ENCODE assay signal across 8 cellular contexts in the genomic region with DNA sequence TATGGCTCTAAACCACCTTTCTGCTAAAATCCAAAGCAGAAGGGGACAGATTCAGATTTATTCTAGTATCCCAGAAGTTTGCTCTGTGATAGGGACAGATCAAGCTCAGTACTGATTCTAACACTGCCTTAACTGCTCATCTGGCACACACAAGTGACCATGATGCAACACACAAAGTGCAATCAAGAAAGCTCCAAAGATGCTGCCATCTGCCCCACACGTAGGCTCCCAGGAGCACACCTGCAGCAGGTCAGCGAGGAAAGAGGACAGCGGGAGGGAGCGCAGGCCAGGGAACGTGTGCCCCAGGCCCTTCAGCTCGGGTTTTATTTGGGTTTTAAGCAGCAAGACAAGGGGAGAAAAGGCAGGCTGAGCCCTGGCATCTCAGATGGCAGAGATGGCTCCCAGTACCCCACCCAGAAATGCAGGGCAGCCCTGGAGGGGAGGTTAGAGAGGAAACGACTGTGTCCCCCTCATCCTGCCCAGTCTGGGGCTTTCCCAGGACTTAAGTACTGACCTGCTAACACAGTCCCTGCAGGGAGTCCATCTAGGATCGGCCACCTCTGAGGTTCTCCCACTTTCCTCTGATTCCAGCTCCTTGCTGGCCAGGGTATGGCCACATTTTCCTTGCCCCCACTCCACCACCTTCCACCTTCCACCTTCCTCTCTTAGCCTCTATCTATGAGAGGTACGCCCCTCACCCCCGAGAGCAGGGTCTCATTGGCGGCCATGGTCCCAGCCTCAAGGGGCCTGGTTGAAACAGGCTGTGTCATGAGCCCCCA. TPM values are rescaled to one million over a fixed set of nuclear protein-coding genes. Genes with fewer than 3 reads are reported as not detected.
DNase-seq lines count a peak whose midpoint lies in the region; ATAC-seq and TF ChIP-seq lines count a peak whose summit lies in the region.

No MANE protein-coding gene starts in this region.

- H3K27ac ChIP-seq in iPS-18a (ENCODE audit: low read length), result no peak overlapping the region
- no peak overlapping the region for H3K27ac ChIP-seq in subcutaneous abdominal adipose tissue (ENCODE audit: low read depth, low read length)

- intact Hi-C loops in activated CD8-positive, alpha-beta T cell treated with anti-CD3 and anti-CD28 coated beads for 36 hours (cut with micrococcal nuclease), result loop anchor here (5.0 kb wide), 1 partner anchor 52 kb away; a partner anchor contains a TSS

- CTCF ChIA-PET in activated CD8-positive, alpha-beta T cell treated with anti-CD3 and anti-CD28 coated beads for 36 hours (lab: Charles Lee), result interaction anchor here (1.1 to 2.1 kb wide), 5 partner anchors 10 to 96 kb away, joined by 3 to 8 read pairs (median 4); a partner anchor contains a TSS

- H3K9me3 Mint-ChIP-seq in activated CD8-positive, alpha-beta T cell treated with anti-CD3 and anti-CD28 coated beads for 36 hours, result no peaks in the 10 kb centered on the region

- peaks cover 46% of the 10 kb centered on the region for H3K36me3 Mint-ChIP-seq in activated CD8-positive, alpha-beta T cell treated with anti-CD3 and anti-CD28 coated beads for 36 hours (ENCODE audit: low read depth)

- H3K4me1 ChIP-seq in iPS-18a (ENCODE audit: control insufficient read depth, low read depth, low read length) (peaks cover 14% of the 10 kb centered on the region), subcutaneous abdominal adipose tissue (ENCODE audit: control insufficient read depth in 5 of 5, insufficient read depth in 5 of 5, low read length in 5 of 5) (peaks cover 7 to 51% (median 46%) of the 10 kb centered on the region in 5 donors)

- H3K27me3 ChIP-seq in iPS-18a (ENCODE audit: control insufficient read depth, insufficient read depth, low read length) (no peaks in the 10 kb centered on the region), subcutaneous abdominal adipose tissue (ENCODE audit: control insufficient read depth in 5 of 5, insufficient read depth in 4 of 5, low read length in 5 of 5) (no peaks in the 10 kb centered on the region)

- H3K36me3 ChIP-seq in iPS-18a (ENCODE audit: control insufficient read depth, low read depth, low read length) (peaks cover 8% of the 10 kb centered on the region), subcutaneous abdominal adipose tissue (ENCODE audit: control insufficient read depth in 5 of 5, insufficient read depth in 5 of 5, low read length in 5 of 5) (peaks cover 0 to 34% (median 10%) of the 10 kb centered on the region in 5 donors)

- no peaks in the 10 kb centered on the region for H3K27me3 Mint-ChIP-seq in activated CD8-positive, alpha-beta T cell treated with anti-CD3 and anti-CD28 coated beads for 36 hours

- peak; percentile 27 for DNase-seq in activated CD4-positive, CD25-positive, alpha-beta regulatory T cell treated with anti-CD3 and anti-CD28 coated beads, Interleukin-2, amount 50 U/mL, for 72 hours
- no peak for DNase-seq in activated CD8-positive, alpha-beta T cell treated with anti-CD3 and anti-CD28 coated beads for 36 hours
- DNase-seq in germinal center (ENCODE audit: low spot score), result no peak
- DNase-seq in NOMO-1 treated with DMSO at 0.1 percent for 48 hours (lab: John Stamatoyannopoulos, UW; ENCODE audit: unreplicated experiment), result no peak

- H3K27ac Mint-ChIP-seq in activated CD8-positive, alpha-beta T cell treated with anti-CD3 and anti-CD28 coated beads for 36 hours, result peak overlapping the region; percentile 91

- TF ChIP-seq CTCF in activated CD8-positive, alpha-beta T cell treated with anti-CD3 and anti-CD28 coated beads for 36 hours (IDR thresholded peaks at IDR 0.05), result no peak

- H3K9ac ChIP-seq in iPS-18a (ENCODE audit: low read length) (peak overlapping the region; percentile 70), subcutaneous abdominal adipose tissue (ENCODE audit: low read length in 5 of 5) (peak overlapping the region; percentile 53 to 86 (median 69))

- ATAC-seq in activated CD4-positive, CD25-positive, alpha-beta regulatory T cell treated with anti-CD3 and anti-CD28 coated beads, Interleukin-2, amount 50 U/mL, for 24 hours, result no peak
- ATAC-seq in activated CD8-positive, alpha-beta T cell treated with anti-CD3 and anti-CD28 coated beads for 36 hours, result no peak
- no peak for ATAC-seq in HG02642 (IDR thresholded peaks at IDR 0.05; ENCODE audit: poor library complexity, unreplicated experiment)

- H3K9me3 ChIP-seq in iPS-18a (ENCODE audit: control insufficient read depth, low read depth, low read length) (no peaks in the 10 kb centered on the region), subcutaneous abdominal adipose tissue (ENCODE audit: control insufficient read depth in 5 of 5, low read length in 5 of 5) (no peaks in the 10 kb centered on the region)

- H3K4me1 Mint-ChIP-seq in activated CD8-positive, alpha-beta T cell treated with anti-CD3 and anti-CD28 coated beads for 36 hours (ENCODE audit: low read depth), result peaks cover 50% of the 10 kb centered on the region

- H3K4me3 Mint-ChIP-seq in activated CD8-positive, alpha-beta T cell treated with anti-CD3 and anti-CD28 coated beads for 36 hours, result peak overlapping the region; percentile 98

- POLR2A ChIA-PET in activated CD8-positive, alpha-beta T cell treated with anti-CD3 and anti-CD28 coated beads for 36 hours (lab: Charles Lee), result interaction anchor here (0.6 to 3.6 kb wide), 10 partner anchors 10 to 136 kb away, joined by 3 to 22 read pairs (median 4); a partner anchor contains a TSS

- H3K4me3 ChIP-seq in iPS-18a (ENCODE audit: low read length) (peak overlapping the region; percentile 81), subcutaneous abdominal adipose tissue (ENCODE audit: low read depth in 1 of 5, low read length in 5 of 5) (peak overlapping the region; percentile 73 to 95 (median 88))

RNA-seq across cellular contexts. Expression of a gene that starts 1.2 kb away (rescaled TPM):
- 10 to 100 TPM; 30.7 to 32.1 TPM for total RNA-seq in activated CD8-positive, alpha-beta T cell treated with anti-CD3 and anti-CD28 coated beads for 36 hours

RNA-seq across cellular contexts. Expression of a gene that starts 11.3 kb away (rescaled TPM):
- 1 to 10 TPM; 1.9 to 2.7 TPM for total RNA-seq in activated CD8-positive, alpha-beta T cell treated with anti-CD3 and anti-CD28 coated beads for 36 hours
